8 cellular contexts compared by ENCODE assay signal in the genomic region with DNA sequence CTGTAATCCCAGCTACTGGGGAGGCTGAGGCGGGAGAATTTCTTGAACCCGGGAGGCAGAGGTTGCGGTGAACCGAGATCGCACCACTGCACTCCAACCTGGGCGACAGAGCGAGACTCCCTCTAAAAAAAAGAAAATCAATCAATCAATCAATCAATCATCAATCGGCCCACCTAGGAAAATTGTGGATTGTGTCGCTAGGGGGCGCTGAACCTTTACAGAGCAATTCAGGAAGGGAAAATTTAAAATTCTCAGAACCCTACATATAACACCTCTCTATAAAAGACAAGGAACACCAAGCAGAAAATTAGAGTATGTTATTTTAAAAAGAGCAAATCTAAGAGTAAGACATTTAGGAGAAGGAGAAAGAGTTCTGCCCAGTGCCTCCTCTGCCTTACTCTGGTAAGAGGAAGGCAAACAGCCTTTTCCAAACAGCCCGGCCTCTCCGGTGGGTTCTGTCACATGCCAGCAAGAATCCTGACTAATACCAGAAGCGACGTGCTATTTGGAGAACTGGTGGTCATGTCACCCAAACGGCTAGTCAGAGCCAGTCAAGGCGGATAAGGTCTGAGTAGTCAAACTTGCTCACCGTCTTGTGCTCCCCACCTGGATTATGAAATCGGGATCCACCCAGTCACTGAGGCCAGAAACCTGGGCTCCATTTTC. TPM values are rescaled to one million over a fixed set of nuclear protein-coding genes. Genes with fewer than 3 reads are reported as not detected.
DNase-seq lines count a peak whose midpoint lies in the region; ATAC-seq and TF ChIP-seq lines count a peak whose summit lies in the region.

No MANE protein-coding gene starts in this region.

- ATAC-seq in body of pancreas (no peak), lung (ENCODE audit: insufficient read depth, low FRiP score) (no peak), GM19395 (IDR thresholded peaks at IDR 0.05; ENCODE audit: unreplicated experiment) (no peak)

- no peaks in the 10 kb centered on the region for H3K9me3 ChIP-seq in GM23248 (ENCODE audit: low read depth)
- no peaks in the 10 kb centered on the region for H3K9me3 ChIP-seq in body of pancreas
- H3K9me3 ChIP-seq in lung (ENCODE audit: control insufficient read depth in 2 of 2, insufficient read depth in 1 of 2, low read length in 1 of 2): peaks cover 0 to 2% of the 10 kb centered on the region in 2 donors

- H3K4me3 ChIP-seq in AG04449 (ENCODE audit: low read depth, low read length): no peak overlapping the region
- no peak overlapping the region for H3K4me3 ChIP-seq in GM23248
- H3K4me3 ChIP-seq in body of pancreas: no peak overlapping the region
- H3K4me3 ChIP-seq in lung: no peak overlapping the region

- intact Hi-C loops in body of pancreas (cut with DNase I): no loop called here

- POLR2A ChIA-PET in AG04449 (lab: Yijun Ruan, JAX): no interaction called here

- H3K4me2 ChIP-seq in GM23248 (ENCODE audit: unreplicated experiment): no peak overlapping the region

- no peaks in the 10 kb centered on the region for H3F3A ChIP-seq in GM23248 (ENCODE audit: insufficient read depth)

- H3K36me3 ChIP-seq in GM23248 (ENCODE audit: low read depth) (no peaks in the 10 kb centered on the region), body of pancreas (replicated peaks in 1 of 2; ENCODE audit: insufficient read depth in 1 of 2, low read depth in 2 of 2) (no peaks in the 10 kb centered on the region), lung (ENCODE audit: control insufficient read depth in 2 of 2, insufficient read depth in 2 of 2, low read length in 2 of 2) (no peaks in the 10 kb centered on the region)

- 22 to 24% methylated on average over 14 to 18 of the region's 18 CpGs for WGBS in GM23248 (ENCODE audit: low coverage in 1 of 2, low lambda C conversion rate in 2 of 2, missing lambda C conversion rate in 2 of 2), 2 experiments
- WGBS in body of pancreas, 2 donors: 31 to 43% methylated on average over 16 to 18 of the region's 18 CpGs
- WGBS in lung, 2 donors: 37 to 45% methylated on average over 18 of the region's 18 CpGs

- DNase-seq in AG04449 (ENCODE audit: low read depth, low spot score): no peak
- DNase-seq in GM23248: peak; percentile 55
- DNase-seq in T-helper 9 cell: peak; percentile 74
- DNase-seq in body of pancreas: peak; percentile 15 to 61 (median 24)
- DNase-seq in lung (ENCODE audit: low spot score): no peak
- peak; percentile 86 for DNase-seq in stimulated activated CD8-positive, alpha-beta memory T cell treated with anti-CD3 and anti-CD28 coated beads, Interleukin-4, amount 100 ng/mL, for 48 hours
- no peak for DNase-seq in SHP77 (lab: John Stamatoyannopoulos, UW)

- no peak overlapping the region for H3K27ac ChIP-seq in GM23248
- no peak overlapping the region for H3K27ac ChIP-seq in body of pancreas
- H3K27ac ChIP-seq in lung (ENCODE audit: low read depth in 1 of 2, low read length in 1 of 2): no peak overlapping the region

- TF ChIP-seq POLR2A in body of pancreas (IDR thresholded peaks at IDR 0.05): no peak

- H3K4me1 ChIP-seq in GM23248 (ENCODE audit: insufficient read depth) (no peaks in the 10 kb centered on the region), body of pancreas (no peaks in the 10 kb centered on the region), lung (ENCODE audit: control insufficient read depth in 2 of 2, insufficient read depth in 2 of 2, low read length in 2 of 2) (no peaks in the 10 kb centered on the region)

- H3K9me2 ChIP-seq in GM23248 (ENCODE audit: insufficient read depth): no peaks in the 10 kb centered on the region

- in situ Hi-C loops in GM23248 (cut with MboI): no loop called here

- H3K27me3 ChIP-seq in GM23248 (replicated peaks; ENCODE audit: insufficient read depth) (no peaks in the 10 kb centered on the region), body of pancreas (no peaks in the 10 kb centered on the region), lung (ENCODE audit: control insufficient read depth, insufficient read depth) (no peaks in the 10 kb centered on the region)

- TF ChIP-seq CTCF in AG04449 (IDR thresholded peaks at IDR 0.05; ENCODE audit: insufficient read depth, low read length, missing control alignments) (peak; percentile 29), body of pancreas (IDR thresholded peaks at IDR 0.05) (peak; percentile 41 to 67 (median 57)), lung (IDR thresholded peaks at IDR 0.05; ENCODE audit: control extremely low read depth, extremely low read depth) (peak; percentile 27)

- no peak overlapping the region for H2AFZ ChIP-seq in GM23248

- no peaks in the 10 kb centered on the region for H3K79me2 ChIP-seq in GM23248 (ENCODE audit: insufficient read depth)

- no peaks in the 10 kb centered on the region for H4K20me1 ChIP-seq in GM23248 (ENCODE audit: insufficient read depth)

- H3K9ac ChIP-seq in GM23248: no peak overlapping the region

- CTCF ChIA-PET in AG04449 (lab: Yijun Ruan, JAX): interaction anchor here (0.8 to 3.7 kb wide), 8 partner anchors 9 to 150 kb away, joined by 3 to 22 read pairs (median 4); no protein-coding TSS in a partner anchor

RNA-seq across cellular contexts. Expression of a gene that starts 22.3 kb away (rescaled TPM):
- not detected in 2 replicates for total RNA-seq in GM23248 (2014; rRNA removed; shearing (Covaris generic))
- polyA plus RNA-seq in GM23248 (2016; fragmentation: Nextera tagmentation; extraction: Ambion mirVana): not detected in 2 replicates
- total RNA-seq in body of pancreas: not detected
- not detected for total RNA-seq in lung
- not detected for polyA plus RNA-seq in lung

RNA-seq across cellular contexts. Expression of a gene that starts 30.9 kb away (rescaled TPM):
- 8.9 and 9.4 TPM in 2 replicates for total RNA-seq in GM23248 (2014; rRNA removed; shearing (Covaris generic))
- polyA plus RNA-seq in GM23248 (2016; fragmentation: Nextera tagmentation; extraction: Ambion mirVana): 9.3 and 12.7 TPM in 2 replicates
- 1 to 10 TPM in 1 of 2 donors, under 1 TPM in 1; 0.66 to 4.2 TPM for total RNA-seq in body of pancreas
- 1 to 10 TPM; 6.3 to 9.5 TPM for total RNA-seq in lung
- 10 to 100 TPM in 1 of 2 donors, 1 to 10 TPM in 1; 9.5 to 17.4 TPM for polyA plus RNA-seq in lung

RNA-seq across cellular contexts. Expression of a gene that starts 31.0 kb away (rescaled TPM):
- 7.2 and 10.7 TPM in 2 replicates for total RNA-seq in GM23248 (2014; rRNA removed; shearing (Covaris generic))
- polyA plus RNA-seq in GM23248 (2016; fragmentation: Nextera tagmentation; extraction: Ambion mirVana) (1.7 and 2.1 TPM in 2 replicates), lung (1 to 10 TPM; 3.7 to 4.8 TPM)
- total RNA-seq in body of pancreas (1 to 10 TPM; 1.3 to 4.4 TPM), lung (10 to 100 TPM in 1 of 2 donors, 1 to 10 TPM in 1; 7.0 to 10.2 TPM)

RNA-seq across cellular contexts. Expression of a gene that starts 33.9 kb away (rescaled TPM):
- 12.3 and 14.2 TPM in 2 replicates for total RNA-seq in GM23248 (2014; rRNA removed; shearing (Covaris generic))
- polyA plus RNA-seq in GM23248 (2016; fragmentation: Nextera tagmentation; extraction: Ambion mirVana) (13.6 and 14.2 TPM in 2 replicates), lung (1 to 10 TPM; 7.2 to 9.4 TPM)
- total RNA-seq in body of pancreas (1 to 10 TPM; 7.0 to 8.9 TPM), lung (10 to 100 TPM; 16.6 to 25.7 TPM)

Comparison
In these comparisons a context has a peak if more than half of its experiments do, and no peak if none do; other contexts are left out.
1. DNase-seq: peak in GM23248 (single experiment), T-helper 9 cell (single experiment), body of pancreas (4 of 4) and stimulated activated CD8-positive, alpha-beta memory T cell treated with anti-CD3 and anti-CD28 coated beads, Interleukin-4, amount 100 ng/mL, for 48 hours (single experiment); none in AG04449 (single experiment), lung (single experiment) and SHP77 (0 of 2).
2. Peak in every context shown above with its lines, with median percentiles within 50 percentile points of each other: CTCF ChIP-seq.